In the genomic region with DNA sequence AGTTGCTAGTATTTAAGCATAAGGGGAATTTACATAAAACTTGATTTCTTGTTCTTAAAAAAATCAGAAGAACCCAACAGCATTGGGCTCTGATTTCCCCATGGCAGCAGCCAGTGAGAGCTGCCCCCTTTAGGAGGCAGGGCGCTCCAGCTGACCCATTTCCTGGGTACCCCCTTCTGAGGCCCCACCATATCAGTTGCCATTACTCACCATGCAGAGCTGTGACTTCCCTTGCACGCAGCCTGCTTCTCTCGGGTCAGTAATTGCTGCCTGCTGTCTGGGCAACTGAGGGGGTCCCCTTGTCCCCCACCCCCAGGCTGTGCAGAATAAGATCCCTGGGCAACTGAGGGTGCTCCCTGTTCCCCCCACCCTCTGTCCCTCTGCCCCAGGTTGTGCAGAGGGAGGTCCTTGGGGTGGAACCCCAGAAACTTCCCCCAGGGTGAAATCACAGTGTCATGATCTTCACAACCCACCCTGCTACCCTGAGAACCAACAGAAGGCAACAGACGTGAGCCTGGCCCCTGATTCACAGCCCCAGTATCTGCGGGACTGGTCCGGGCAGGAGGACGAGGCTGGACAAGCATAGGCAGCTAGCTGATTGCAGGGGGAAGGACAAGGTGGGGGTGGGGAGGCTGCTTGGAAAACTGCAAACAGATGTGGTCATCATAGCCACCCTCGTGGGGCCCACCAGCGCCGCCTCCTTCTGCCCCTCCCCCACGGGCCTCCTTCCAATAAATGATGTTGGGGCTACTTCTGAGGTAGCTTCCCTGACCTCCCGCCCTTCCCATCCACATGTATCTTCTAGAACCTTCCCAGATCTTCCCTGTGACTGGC, we compare ENCODE assay signal across 13 cellular contexts. TPM values are rescaled to one million over a fixed set of nuclear protein-coding genes. Genes with fewer than 3 reads are reported as not detected.
DNase-seq lines count a peak whose midpoint lies in the region; ATAC-seq and TF ChIP-seq lines count a peak whose summit lies in the region.
"Had no signal": no experiment of that assay in that cellular context is flagged by ENCODE, and none has a peak within 500 bp of the region (broad histone marks: within the 10 kb centered on the region; RNA-seq: fewer than 3 reads in every experiment).

No MANE protein-coding gene starts in this region.

- peaks cover 4% of the 10 kb centered on the region for H3K9me3 Mint-ChIP-seq in chondrocyte (ENCODE audit: low read depth)

- no peaks in the 10 kb centered on the region for H3K9me3 ChIP-seq in thyroid gland
- H3K9me3 ChIP-seq: esophagus muscularis mucosa, sigmoid colon had no signal

- peak; percentile 40 for DNase-seq in NB4 (ENCODE audit: low read depth)
- peak; percentile 68 for DNase-seq in chondrocyte (ENCODE audit: low spot score)
- DNase-seq in iris pigment epithelial cell (ENCODE audit: low read depth): peak; percentile 29
- DNase-seq in thyroid gland: peak; percentile 15 to 24
- no peak for DNase-seq in NCI-H187 treated with DMSO at 0.1 percent for 48 hours (lab: John Stamatoyannopoulos, UW)
- DNase-seq in stimulated activated CD4-positive, alpha-beta T cell treated with anti-CD3 and anti-CD28 coated beads, Interleukin-4, amount 100 ng/mL, for 4 hours: no peak
- no peak for DNase-seq in HK-2 (ENCODE audit: unreplicated experiment)
- DNase-seq: caudate nucleus, NCI-H446, sigmoid colon, T-helper 9 cell had no signal

- H3K36me3 ChIP-seq in thyroid gland: no peaks in the 10 kb centered on the region
- H3K36me3 ChIP-seq: esophagus muscularis mucosa, sigmoid colon had no signal

- ATAC-seq in HG03520 (IDR thresholded peaks at IDR 0.05; ENCODE audit: unreplicated experiment): no peak

- no peak overlapping the region for H3K4me3 Mint-ChIP-seq in chondrocyte (ENCODE audit: unreplicated experiment)

- TF ChIP-seq CTCF in NB4 (IDR thresholded peaks at IDR 0.05; ENCODE audit: low read depth, low read length) (no peak), chondrocyte (IDR thresholded peaks at IDR 0.05) (no peak), thyroid gland (IDR thresholded peaks at IDR 0.05) (no peak)

- no peaks in the 10 kb centered on the region for H3K36me3 Mint-ChIP-seq in chondrocyte (ENCODE audit: low read depth)

- no peak overlapping the region for H3K4me3 ChIP-seq in NB4 (ENCODE audit: low read depth, low read length)
- H3K4me3 ChIP-seq in thyroid gland (replicated peaks in 1 of 3): no peak overlapping the region
- H3K4me3 ChIP-seq: esophagus muscularis mucosa, sigmoid colon had no signal

- peaks cover 16% of the 10 kb centered on the region for H3K4me1 Mint-ChIP-seq in chondrocyte (ENCODE audit: low read depth)

- no peak overlapping the region for H3K27ac ChIP-seq in thyroid gland
- H3K27ac ChIP-seq: esophagus muscularis mucosa had no signal

- H3K27ac Mint-ChIP-seq in chondrocyte (ENCODE audit: unreplicated experiment): no peak overlapping the region

- WGBS in thyroid gland, 2 donors: 58 to 61% methylated on average over 8 to 12 of the region's 12 CpGs

- no peak for TF ChIP-seq POLR2A in NB4 (IDR thresholded peaks at IDR 0.05; ENCODE audit: extremely low read depth, insufficient read length)
- TF ChIP-seq POLR2A in thyroid gland (IDR thresholded peaks at IDR 0.05): no peak

- H3K4me1 ChIP-seq in thyroid gland: peaks cover 0 to 8% of the 10 kb centered on the region in 2 donors

- peaks cover 4% of the 10 kb centered on the region for H3K27me3 Mint-ChIP-seq in chondrocyte (ENCODE audit: low read depth)

- no peaks in the 10 kb centered on the region for H3K27me3 ChIP-seq in thyroid gland
- H3K27me3 ChIP-seq: esophagus muscularis mucosa, sigmoid colon had no signal

- intact Hi-C loops in thyroid gland (cut with DNase I): no loop called here

RNA-seq across cellular contexts. Expression of gene CDC42EP4, which starts 12.0 kb away (rescaled TPM):
- total RNA-seq in chondrocyte (9.1 to 10.6 TPM (median 10.5 TPM) in 3 replicates), thyroid gland (100 to 1,000 TPM in 2 of 4 donors, 10 to 100 TPM in 2; 68.7 to 172 (median 97.3) TPM)

Comparison
In these comparisons a context has a peak if more than half of its experiments do, and no peak if none do; other contexts are left out.
1. DNase-seq: peak in NB4 (single experiment), chondrocyte (single experiment), iris pigment epithelial cell (single experiment) and thyroid gland (2 of 2); none in NCI-H187 treated with DMSO at 0.1 percent for 48 hours (single experiment), stimulated activated CD4-positive, alpha-beta T cell treated with anti-CD3 and anti-CD28 coated beads, Interleukin-4, amount 100 ng/mL, for 4 hours (0 of 2) and HK-2 (single experiment).